ENCODE assay signal across 2 cellular contexts in genomic region chr20:9514461-9515210, GRCh38.
TF ChIP-seq lines count a peak whose summit lies in the region.

TSS of gene LAMP5 (plus strand) at chr20:9514590. CDS start at chr20:9514853, 263 bp downstream.

TF ChIP-seq in H1, 55 proteins besides CTCF, POLR2A, EP300 and RAD21 (continued from another document):
- TF ChIP-seq CTBP2 (IDR thresholded peaks at IDR 0.05; ENCODE audit: borderline replicate concordance, insufficient read depth, insufficient read length, low read length): no peak
- TF ChIP-seq ASH2L (IDR thresholded peaks at IDR 0.05; ENCODE audit: low read length): peak; percentile 76
- peak; percentile 24; the same call in 1 of the 2 replicates for TF ChIP-seq RBBP5 (IDR thresholded peaks at IDR 0.05; ENCODE audit: borderline replicate concordance, low read depth, low read length)

TF ChIP-seq in neural cell, 6 proteins besides CTCF, POLR2A, EP300 and RAD21 (continued from another document):
- peak; percentile 19 for TF ChIP-seq REST (IDR thresholded peaks at IDR 0.05; ENCODE audit: borderline replicate concordance)
